In the genomic region with DNA sequence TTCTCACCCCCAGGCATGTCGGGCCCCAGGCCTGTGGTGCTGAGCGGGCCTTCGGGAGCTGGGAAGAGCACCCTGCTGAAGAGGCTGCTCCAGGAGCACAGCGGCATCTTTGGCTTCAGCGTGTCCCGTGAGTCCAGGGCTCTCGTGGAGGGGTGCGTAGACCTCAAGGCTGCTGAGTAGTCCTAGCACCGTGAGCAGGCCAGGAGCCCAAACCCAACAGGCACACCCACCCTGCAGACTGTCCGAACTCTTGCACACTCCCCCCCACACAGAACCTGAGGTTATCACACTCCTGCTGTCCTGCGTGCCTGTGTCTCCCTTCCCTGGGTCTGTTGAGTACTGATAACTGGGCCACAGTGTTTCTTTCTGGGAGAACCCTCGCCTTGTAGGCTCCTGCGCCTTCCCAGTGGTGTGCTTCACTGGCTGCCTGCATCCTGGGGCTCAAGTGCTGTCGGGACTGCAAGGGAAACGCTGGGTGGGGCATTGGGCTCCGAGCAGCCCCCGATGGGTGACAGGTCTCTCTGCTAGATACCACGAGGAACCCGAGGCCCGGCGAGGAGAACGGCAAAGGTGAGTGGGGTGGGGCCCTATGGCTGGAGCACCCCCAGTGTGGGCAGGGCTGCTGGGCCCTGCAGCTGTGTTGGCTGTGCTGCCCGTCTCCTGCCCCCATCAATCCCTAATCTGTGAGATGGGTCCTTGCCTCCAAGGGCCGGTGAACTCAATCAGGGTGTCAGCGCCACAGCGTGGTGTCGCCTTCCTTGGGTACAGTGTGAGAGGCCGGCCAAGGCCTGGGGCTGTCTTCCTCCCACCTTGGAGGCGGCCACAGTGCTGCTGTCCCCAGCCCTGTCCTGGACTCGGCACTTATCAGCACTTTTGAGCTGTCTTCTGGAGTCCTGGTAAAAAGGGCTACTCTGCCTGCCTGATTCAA, we compare ENCODE assay signal across 1 cellular context.
TF ChIP-seq lines count a peak whose summit lies in the region.

No MANE protein-coding gene starts in this region.

TF ChIP-seq in K562, 482 proteins besides CTCF, POLR2A, EP300 and RAD21 (continued from another document and continues in another):
- no peak for TF ChIP-seq MEIS2 (IDR thresholded peaks at IDR 0.05; ENCODE audit: partially characterized antibody)
- peak; percentile 27; the same call in 1 of the 2 replicates for TF ChIP-seq FOSL1 (tag; conservative IDR thresholded peaks at IDR 0.05)
- no peak for TF ChIP-seq CSDE1 (IDR thresholded peaks at IDR 0.05)
- TF ChIP-seq, protein P1, sequence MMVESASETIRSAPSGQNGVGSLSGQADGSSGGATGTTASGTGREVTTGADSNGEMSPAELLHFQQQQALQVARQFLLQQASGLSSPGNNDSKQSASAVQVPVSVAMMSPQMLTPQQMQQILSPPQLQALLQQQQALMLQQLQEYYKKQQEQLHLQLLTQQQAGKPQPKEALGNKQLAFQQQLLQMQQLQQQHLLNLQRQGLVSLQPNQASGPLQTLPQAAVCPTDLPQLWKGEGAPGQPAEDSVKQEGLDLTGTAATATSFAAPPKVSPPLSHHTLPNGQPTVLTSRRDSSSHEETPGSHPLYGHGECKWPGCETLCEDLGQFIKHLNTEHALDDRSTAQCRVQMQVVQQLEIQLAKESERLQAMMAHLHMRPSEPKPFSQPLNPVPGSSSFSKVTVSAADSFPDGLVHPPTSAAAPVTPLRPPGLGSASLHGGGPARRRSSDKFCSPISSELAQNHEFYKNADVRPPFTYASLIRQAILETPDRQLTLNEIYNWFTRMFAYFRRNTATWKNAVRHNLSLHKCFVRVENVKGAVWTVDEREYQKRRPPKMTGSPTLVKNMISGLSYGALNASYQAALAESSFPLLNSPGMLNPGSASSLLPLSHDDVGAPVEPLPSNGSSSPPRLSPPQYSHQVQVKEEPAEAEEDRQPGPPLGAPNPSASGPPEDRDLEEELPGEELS (CRISPR knock-in tag; IDR thresholded peaks at IDR 0.05; ENCODE audit: borderline replicate concordance): no peak; the same call in 1 of the 2 replicates
- no peak for TF ChIP-seq SNRNP70 (optimal IDR thresholded peaks at IDR 0.05; ENCODE audit: low read depth, low read length)
- no peak for TF ChIP-seq U2AF2 (optimal IDR thresholded peaks at IDR 0.05; ENCODE audit: low read depth, low read length)
- peak; percentile 21 for TF ChIP-seq RBBP5 (IDR thresholded peaks at IDR 0.05; ENCODE audit: borderline replicate concordance, insufficient read depth, low read length, poor library complexity, severe bottlenecking)
- no peak for TF ChIP-seq FOXA1 (IDR thresholded peaks at IDR 0.05; ENCODE audit: borderline replicate concordance)
- no peak for TF ChIP-seq SMAD2 (IDR thresholded peaks at IDR 0.05; ENCODE audit: low read depth, low read length)
- TF ChIP-seq, protein P2, sequence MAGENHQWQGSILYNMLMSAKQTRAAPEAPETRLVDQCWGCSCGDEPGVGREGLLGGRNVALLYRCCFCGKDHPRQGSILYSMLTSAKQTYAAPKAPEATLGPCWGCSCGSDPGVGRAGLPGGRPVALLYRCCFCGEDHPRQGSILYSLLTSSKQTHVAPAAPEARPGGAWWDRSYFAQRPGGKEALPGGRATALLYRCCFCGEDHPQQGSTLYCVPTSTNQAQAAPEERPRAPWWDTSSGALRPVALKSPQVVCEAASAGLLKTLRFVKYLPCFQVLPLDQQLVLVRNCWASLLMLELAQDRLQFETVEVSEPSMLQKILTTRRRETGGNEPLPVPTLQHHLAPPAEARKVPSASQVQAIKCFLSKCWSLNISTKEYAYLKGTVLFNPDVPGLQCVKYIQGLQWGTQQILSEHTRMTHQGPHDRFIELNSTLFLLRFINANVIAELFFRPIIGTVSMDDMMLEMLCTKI (IDR thresholded peaks at IDR 0.05; ENCODE audit: partially characterized antibody): no peak
- peak; percentile 62; the same call in 1 of the 2 replicates for TF ChIP-seq ELF4 (CRISPR knock-in tag; IDR thresholded peaks at IDR 0.05)
- no peak for TF ChIP-seq RB1 (IDR thresholded peaks at IDR 0.05; ENCODE audit: low read depth)
- TF ChIP-seq MIER1 (IDR thresholded peaks at IDR 0.05; ENCODE audit: low read depth): 0 out of 2 replicates have a peak, but pooled peaks have one; percentile 33
- TF ChIP-seq, protein P3, sequence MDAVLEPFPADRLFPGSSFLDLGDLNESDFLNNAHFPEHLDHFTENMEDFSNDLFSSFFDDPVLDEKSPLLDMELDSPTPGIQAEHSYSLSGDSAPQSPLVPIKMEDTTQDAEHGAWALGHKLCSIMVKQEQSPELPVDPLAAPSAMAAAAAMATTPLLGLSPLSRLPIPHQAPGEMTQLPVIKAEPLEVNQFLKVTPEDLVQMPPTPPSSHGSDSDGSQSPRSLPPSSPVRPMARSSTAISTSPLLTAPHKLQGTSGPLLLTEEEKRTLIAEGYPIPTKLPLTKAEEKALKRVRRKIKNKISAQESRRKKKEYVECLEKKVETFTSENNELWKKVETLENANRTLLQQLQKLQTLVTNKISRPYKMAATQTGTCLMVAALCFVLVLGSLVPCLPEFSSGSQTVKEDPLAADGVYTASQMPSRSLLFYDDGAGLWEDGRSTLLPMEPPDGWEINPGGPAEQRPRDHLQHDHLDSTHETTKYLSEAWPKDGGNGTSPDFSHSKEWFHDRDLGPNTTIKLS (IDR thresholded peaks at IDR 0.05; ENCODE audit: borderline replicate concordance, low read depth): peak; percentile 69; the same call in 1 of the 2 replicates
- TF ChIP-seq, protein P4, sequence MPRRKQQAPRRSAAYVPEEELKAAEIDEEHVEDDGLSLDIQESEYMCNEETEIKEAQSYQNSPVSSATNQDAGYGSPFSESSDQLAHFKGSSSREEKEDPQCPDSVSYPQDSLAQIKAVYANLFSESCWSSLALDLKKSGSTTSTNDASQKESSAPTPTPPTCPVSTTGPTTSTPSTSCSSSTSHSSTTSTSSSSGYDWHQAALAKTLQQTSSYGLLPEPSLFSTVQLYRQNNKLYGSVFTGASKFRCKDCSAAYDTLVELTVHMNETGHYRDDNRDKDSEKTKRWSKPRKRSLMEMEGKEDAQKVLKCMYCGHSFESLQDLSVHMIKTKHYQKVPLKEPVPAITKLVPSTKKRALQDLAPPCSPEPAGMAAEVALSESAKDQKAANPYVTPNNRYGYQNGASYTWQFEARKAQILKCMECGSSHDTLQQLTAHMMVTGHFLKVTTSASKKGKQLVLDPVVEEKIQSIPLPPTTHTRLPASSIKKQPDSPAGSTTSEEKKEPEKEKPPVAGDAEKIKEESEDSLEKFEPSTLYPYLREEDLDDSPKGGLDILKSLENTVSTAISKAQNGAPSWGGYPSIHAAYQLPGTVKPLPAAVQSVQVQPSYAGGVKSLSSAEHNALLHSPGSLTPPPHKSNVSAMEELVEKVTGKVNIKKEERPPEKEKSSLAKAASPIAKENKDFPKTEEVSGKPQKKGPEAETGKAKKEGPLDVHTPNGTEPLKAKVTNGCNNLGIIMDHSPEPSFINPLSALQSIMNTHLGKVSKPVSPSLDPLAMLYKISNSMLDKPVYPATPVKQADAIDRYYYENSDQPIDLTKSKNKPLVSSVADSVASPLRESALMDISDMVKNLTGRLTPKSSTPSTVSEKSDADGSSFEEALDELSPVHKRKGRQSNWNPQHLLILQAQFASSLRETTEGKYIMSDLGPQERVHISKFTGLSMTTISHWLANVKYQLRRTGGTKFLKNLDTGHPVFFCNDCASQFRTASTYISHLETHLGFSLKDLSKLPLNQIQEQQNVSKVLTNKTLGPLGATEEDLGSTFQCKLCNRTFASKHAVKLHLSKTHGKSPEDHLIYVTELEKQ (CRISPR knock-in tag; IDR thresholded peaks at IDR 0.05): no peak
- TF ChIP-seq, protein P5, sequence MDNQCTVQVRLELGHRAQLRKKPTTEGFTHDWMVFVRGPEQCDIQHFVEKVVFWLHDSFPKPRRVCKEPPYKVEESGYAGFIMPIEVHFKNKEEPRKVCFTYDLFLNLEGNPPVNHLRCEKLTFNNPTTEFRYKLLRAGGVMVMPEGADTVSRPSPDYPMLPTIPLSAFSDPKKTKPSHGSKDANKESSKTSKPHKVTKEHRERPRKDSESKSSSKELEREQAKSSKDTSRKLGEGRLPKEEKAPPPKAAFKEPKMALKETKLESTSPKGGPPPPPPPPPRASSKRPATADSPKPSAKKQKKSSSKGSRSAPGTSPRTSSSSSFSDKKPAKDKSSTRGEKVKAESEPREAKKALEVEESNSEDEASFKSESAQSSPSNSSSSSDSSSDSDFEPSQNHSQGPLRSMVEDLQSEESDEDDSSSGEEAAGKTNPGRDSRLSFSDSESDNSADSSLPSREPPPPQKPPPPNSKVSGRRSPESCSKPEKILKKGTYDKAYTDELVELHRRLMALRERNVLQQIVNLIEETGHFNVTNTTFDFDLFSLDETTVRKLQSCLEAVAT (IDR thresholded peaks at IDR 0.05): peak in 1 of 2 experiments; percentile 66; a peak in 1 of 4 replicates
- no peak for TF ChIP-seq SIX5 (IDR thresholded peaks at IDR 0.05; ENCODE audit: borderline replicate concordance in 1 of 2, insufficient read depth in 1 of 2, low read depth in 1 of 2, low read length in 2 of 2)
- TF ChIP-seq HDAC6 (IDR thresholded peaks at IDR 0.05; ENCODE audit: low read depth, low read length): no peak
- TF ChIP-seq XRCC5 (IDR thresholded peaks at IDR 0.05; ENCODE audit: low read depth, low read length): no peak
- TF ChIP-seq TEAD2 (tag; IDR thresholded peaks at IDR 0.05): no peak
- TF ChIP-seq SAP30 (IDR thresholded peaks at IDR 0.05; ENCODE audit: borderline replicate concordance, insufficient read depth, low read depth, low read length, poor library complexity, severe bottlenecking): no peak
- TF ChIP-seq SP2 (IDR thresholded peaks at IDR 0.05; ENCODE audit: extremely low read depth, low read depth, low read length, poor library complexity, severe bottlenecking): no peak
- TF ChIP-seq RNF2 (IDR thresholded peaks at IDR 0.05): 0 out of 2 replicates have a peak, but pooled peaks have one; percentile 53
- TF ChIP-seq, protein P6, sequence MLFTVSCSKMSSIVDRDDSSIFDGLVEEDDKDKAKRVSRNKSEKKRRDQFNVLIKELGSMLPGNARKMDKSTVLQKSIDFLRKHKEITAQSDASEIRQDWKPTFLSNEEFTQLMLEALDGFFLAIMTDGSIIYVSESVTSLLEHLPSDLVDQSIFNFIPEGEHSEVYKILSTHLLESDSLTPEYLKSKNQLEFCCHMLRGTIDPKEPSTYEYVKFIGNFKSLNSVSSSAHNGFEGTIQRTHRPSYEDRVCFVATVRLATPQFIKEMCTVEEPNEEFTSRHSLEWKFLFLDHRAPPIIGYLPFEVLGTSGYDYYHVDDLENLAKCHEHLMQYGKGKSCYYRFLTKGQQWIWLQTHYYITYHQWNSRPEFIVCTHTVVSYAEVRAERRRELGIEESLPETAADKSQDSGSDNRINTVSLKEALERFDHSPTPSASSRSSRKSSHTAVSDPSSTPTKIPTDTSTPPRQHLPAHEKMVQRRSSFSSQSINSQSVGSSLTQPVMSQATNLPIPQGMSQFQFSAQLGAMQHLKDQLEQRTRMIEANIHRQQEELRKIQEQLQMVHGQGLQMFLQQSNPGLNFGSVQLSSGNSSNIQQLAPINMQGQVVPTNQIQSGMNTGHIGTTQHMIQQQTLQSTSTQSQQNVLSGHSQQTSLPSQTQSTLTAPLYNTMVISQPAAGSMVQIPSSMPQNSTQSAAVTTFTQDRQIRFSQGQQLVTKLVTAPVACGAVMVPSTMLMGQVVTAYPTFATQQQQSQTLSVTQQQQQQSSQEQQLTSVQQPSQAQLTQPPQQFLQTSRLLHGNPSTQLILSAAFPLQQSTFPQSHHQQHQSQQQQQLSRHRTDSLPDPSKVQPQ (CRISPR knock-in tag; IDR thresholded peaks at IDR 0.05; ENCODE audit: borderline replicate concordance): no peak
- TF ChIP-seq, protein P7, sequence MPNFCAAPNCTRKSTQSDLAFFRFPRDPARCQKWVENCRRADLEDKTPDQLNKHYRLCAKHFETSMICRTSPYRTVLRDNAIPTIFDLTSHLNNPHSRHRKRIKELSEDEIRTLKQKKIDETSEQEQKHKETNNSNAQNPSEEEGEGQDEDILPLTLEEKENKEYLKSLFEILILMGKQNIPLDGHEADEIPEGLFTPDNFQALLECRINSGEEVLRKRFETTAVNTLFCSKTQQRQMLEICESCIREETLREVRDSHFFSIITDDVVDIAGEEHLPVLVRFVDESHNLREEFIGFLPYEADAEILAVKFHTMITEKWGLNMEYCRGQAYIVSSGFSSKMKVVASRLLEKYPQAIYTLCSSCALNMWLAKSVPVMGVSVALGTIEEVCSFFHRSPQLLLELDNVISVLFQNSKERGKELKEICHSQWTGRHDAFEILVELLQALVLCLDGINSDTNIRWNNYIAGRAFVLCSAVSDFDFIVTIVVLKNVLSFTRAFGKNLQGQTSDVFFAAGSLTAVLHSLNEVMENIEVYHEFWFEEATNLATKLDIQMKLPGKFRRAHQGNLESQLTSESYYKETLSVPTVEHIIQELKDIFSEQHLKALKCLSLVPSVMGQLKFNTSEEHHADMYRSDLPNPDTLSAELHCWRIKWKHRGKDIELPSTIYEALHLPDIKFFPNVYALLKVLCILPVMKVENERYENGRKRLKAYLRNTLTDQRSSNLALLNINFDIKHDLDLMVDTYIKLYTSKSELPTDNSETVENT (CRISPR knock-in tag; IDR thresholded peaks at IDR 0.05): 0 out of 2 replicates have a peak, but pooled peaks have one; percentile 8
- peak; percentile 60; the same call in 1 of the 2 replicates for TF ChIP-seq KHSRP (IDR thresholded peaks at IDR 0.05)
- no peak for TF ChIP-seq LCOR (CRISPR knock-in tag; IDR thresholded peaks at IDR 0.05)
- peak; percentile 71; the same call in 1 of the 2 replicates for TF ChIP-seq KAT7 (CRISPR knock-in tag; IDR thresholded peaks at IDR 0.05; ENCODE audit: borderline replicate concordance)
- no peak for TF ChIP-seq NCOA2 (IDR thresholded peaks at IDR 0.05; ENCODE audit: partially characterized antibody in 2 of 2)
- TF ChIP-seq, protein P8, sequence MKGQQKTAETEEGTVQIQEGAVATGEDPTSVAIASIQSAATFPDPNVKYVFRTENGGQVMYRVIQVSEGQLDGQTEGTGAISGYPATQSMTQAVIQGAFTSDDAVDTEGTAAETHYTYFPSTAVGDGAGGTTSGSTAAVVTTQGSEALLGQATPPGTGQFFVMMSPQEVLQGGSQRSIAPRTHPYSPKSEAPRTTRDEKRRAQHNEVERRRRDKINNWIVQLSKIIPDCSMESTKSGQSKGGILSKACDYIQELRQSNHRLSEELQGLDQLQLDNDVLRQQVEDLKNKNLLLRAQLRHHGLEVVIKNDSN (CRISPR knock-in tag; IDR thresholded peaks at IDR 0.05): peak; percentile 33; the same call in 1 of the 2 replicates
- TF ChIP-seq ZNF133 (CRISPR knock-in tag; IDR thresholded peaks at IDR 0.05): no peak
- TF ChIP-seq CCNT2 (IDR thresholded peaks at IDR 0.05; ENCODE audit: borderline replicate concordance, extremely low read depth, insufficient read length, low read depth, low read length): peak; percentile 83
- TF ChIP-seq HNRNPUL1 (IDR thresholded peaks at IDR 0.05; ENCODE audit: low read length): no peak
- TF ChIP-seq, protein P9, sequence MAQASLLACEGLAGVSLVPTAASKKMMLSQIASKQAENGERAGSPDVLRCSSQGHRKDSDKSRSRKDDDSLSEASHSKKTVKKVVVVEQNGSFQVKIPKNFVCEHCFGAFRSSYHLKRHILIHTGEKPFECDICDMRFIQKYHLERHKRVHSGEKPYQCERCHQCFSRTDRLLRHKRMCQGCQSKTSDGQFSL (CRISPR knock-in tag; IDR thresholded peaks at IDR 0.05): peak; percentile 88
- TF ChIP-seq, protein P9 (tag; IDR thresholded peaks at IDR 0.05): peak in 1 of 2 experiments; percentile 74; a peak in 2 of 4 replicates
- TF ChIP-seq, protein P10, sequence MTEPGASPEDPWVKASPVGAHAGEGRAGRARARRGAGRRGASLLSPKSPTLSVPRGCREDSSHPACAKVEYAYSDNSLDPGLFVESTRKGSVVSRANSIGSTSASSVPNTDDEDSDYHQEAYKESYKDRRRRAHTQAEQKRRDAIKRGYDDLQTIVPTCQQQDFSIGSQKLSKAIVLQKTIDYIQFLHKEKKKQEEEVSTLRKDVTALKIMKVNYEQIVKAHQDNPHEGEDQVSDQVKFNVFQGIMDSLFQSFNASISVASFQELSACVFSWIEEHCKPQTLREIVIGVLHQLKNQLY (CRISPR knock-in tag; conservative IDR thresholded peaks at IDR 0.05): 0 out of 4 replicates have a peak, but pooled peaks of 1 of the 2 experiments have one; percentile 23
- TF ChIP-seq MTA1 (IDR thresholded peaks at IDR 0.05; ENCODE audit: borderline replicate concordance): peak; percentile 89
